In the genomic region with DNA sequence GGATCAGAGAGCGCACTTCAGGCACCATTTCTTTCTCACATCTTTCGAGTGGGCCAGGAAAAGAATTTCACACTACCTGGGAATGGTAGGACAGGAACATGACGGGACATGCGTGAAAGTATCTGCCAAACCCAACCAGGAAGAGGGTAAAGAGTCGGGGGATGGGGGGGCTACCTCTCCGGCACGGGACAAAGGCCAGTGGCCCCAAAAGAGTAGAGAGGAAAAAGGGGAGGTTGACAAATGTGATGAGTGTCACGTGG, we compare ENCODE assay signal across 9 cellular contexts. TPM values are rescaled to one million over a fixed set of nuclear protein-coding genes. Genes with fewer than 3 reads are reported as not detected.
A peak's percentile ranks its signal among the peaks of the same experiment; 100 is the strongest.
DNase-seq lines count a peak whose midpoint lies in the region; ATAC-seq and TF ChIP-seq lines count a peak whose summit lies in the region.
"Had no signal": no experiment of that assay in that cellular context is flagged by ENCODE, and none has a peak within 500 bp of the region (broad histone marks: within the 10 kb centered on the region; RNA-seq: fewer than 3 reads in every experiment).

No MANE protein-coding gene starts in this region.

- intact Hi-C loops in CD14-positive monocyte (cut with micrococcal nuclease) (no loop called here), esophagus squamous epithelium (cut with DNase I) (no loop called here)
- intact Hi-C loops in activated T-helper 2 cell treated with anti-CD3 and anti-CD28 coated beads, Interferon-gamma antibody, Interleukin-2, Interleukin-4, amounts not matched to agents 10 μg/mL and 5 μg/mL and 100 μg/mL, durations not matched to agents 14 hours and 24 hours and 36 hours (cut with micrococcal nuclease) = no loop called here

- H3K27me3 Mint-ChIP-seq in CD14-positive monocyte (ENCODE audit: low read depth in 3 of 3) (peaks cover 48 to 66% (median 54%) of the 10 kb centered on the region in 3 donors), osteocyte (ENCODE audit: unreplicated experiment) (peaks cover 8% of the 10 kb centered on the region)
- H3K27me3 Mint-ChIP-seq in activated T-helper 2 cell treated with anti-CD3 and anti-CD28 coated beads, Interferon-gamma antibody, Interleukin-2, Interleukin-4, amounts not matched to agents 10 μg/mL and 5 μg/mL and 100 μg/mL, durations not matched to agents 14 hours and 24 hours and 36 hours (ENCODE audit: low read depth) = peaks cover 61% of the 10 kb centered on the region

- peak overlapping the region in 3 of 4 donors; percentile 59 to 85 (median 68) for H3K27ac ChIP-seq in esophagus squamous epithelium

- H3K27ac Mint-ChIP-seq in CD14-positive monocyte (peak overlapping the region in 1 of 7 donors; percentile 46), osteocyte (ENCODE audit: unreplicated experiment) (no peak overlapping the region)
- no peak overlapping the region for H3K27ac Mint-ChIP-seq in activated T-helper 2 cell treated with anti-CD3 and anti-CD28 coated beads, Interferon-gamma antibody, Interleukin-2, Interleukin-4, amounts not matched to agents 10 μg/mL and 5 μg/mL and 100 μg/mL, durations not matched to agents 14 hours and 24 hours and 36 hours

- H3K9me3 ChIP-seq in esophagus squamous epithelium = no peaks in the 10 kb centered on the region

- peaks cover 0 to 35% (median 0%) of the 10 kb centered on the region in 4 donors for H3K27me3 ChIP-seq in esophagus squamous epithelium

- peak overlapping the region; percentile 50 for H3K4me3 ChIP-seq in LNCaP clone FGC (ENCODE audit: low read depth, low read length)
- peak overlapping the region in 3 of 4 donors; percentile 40 to 75 (median 58) for H3K4me3 ChIP-seq in esophagus squamous epithelium

- H3K4me3 Mint-ChIP-seq in CD14-positive monocyte (peak overlapping the region; percentile 77 to 84), osteocyte (ENCODE audit: unreplicated experiment) (peak overlapping the region; percentile 74)
- H3K4me3 Mint-ChIP-seq in activated T-helper 2 cell treated with anti-CD3 and anti-CD28 coated beads, Interferon-gamma antibody, Interleukin-2, Interleukin-4, amounts not matched to agents 10 μg/mL and 5 μg/mL and 100 μg/mL, durations not matched to agents 14 hours and 24 hours and 36 hours (ENCODE audit: low read depth) = no peak overlapping the region

- peaks cover 0 to 15% (median 9%) of the 10 kb centered on the region in 7 donors for H3K9me3 Mint-ChIP-seq in CD14-positive monocyte
- no peaks in the 10 kb centered on the region for H3K9me3 Mint-ChIP-seq in osteocyte (ENCODE audit: unreplicated experiment)
- H3K9me3 Mint-ChIP-seq in activated T-helper 2 cell treated with anti-CD3 and anti-CD28 coated beads, Interferon-gamma antibody, Interleukin-2, Interleukin-4, amounts not matched to agents 10 μg/mL and 5 μg/mL and 100 μg/mL, durations not matched to agents 14 hours and 24 hours and 36 hours = no peaks in the 10 kb centered on the region

- 17 to 59% methylated on average over 6 to 8 of the region's 8 CpGs for WGBS in esophagus squamous epithelium, 2 donors

- TF ChIP-seq POLR2A in esophagus squamous epithelium (IDR thresholded peaks at IDR 0.05) = no peak

- H3K4me1 ChIP-seq in esophagus squamous epithelium = peaks cover 4 to 27% (median 7%) of the 10 kb centered on the region in 3 donors

- no peak for TF ChIP-seq CTCF in CD14-positive monocyte (IDR thresholded peaks at IDR 0.05)
- no peak for TF ChIP-seq CTCF in LNCaP clone FGC (IDR thresholded peaks at IDR 0.05; ENCODE audit: control insufficient read depth, extremely low read depth, insufficient read depth)
- TF ChIP-seq CTCF in esophagus squamous epithelium (IDR thresholded peaks at IDR 0.05) = no peak
- TF ChIP-seq CTCF in osteocyte (IDR thresholded peaks at IDR 0.05) = no peak

- H3K36me3 ChIP-seq in esophagus squamous epithelium = no peaks in the 10 kb centered on the region

- DNase-seq in CD14-positive monocyte (ENCODE audit: low spot score) (no peak), LNCaP clone FGC (ENCODE audit: low read depth) (no peak), esophagus squamous epithelium (lab: John Stamatoyannopoulos, UW) (no peak), osteocyte (ENCODE audit: extremely low spot score, unreplicated experiment) (no peak), activated gamma-delta T cell (lab: John Stamatoyannopoulos, UW) (no peak), DMS 273 treated with DMSO at 0.1 percent for 48 hours (lab: John Stamatoyannopoulos, UW) (no peak)
- DNase-seq in activated T-helper 2 cell treated with anti-CD3 and anti-CD28 coated beads, Interferon-gamma antibody, Interleukin-2, Interleukin-4, amounts not matched to agents 10 μg/mL and 5 μg/mL and 100 μg/mL, durations not matched to agents 14 hours and 24 hours and 36 hours (ENCODE audit: low spot score) = no peak
- DNase-seq: activated CD4-positive, alpha-beta T cell treated with anti-CD3 and anti-CD28 coated beads, Interleukin-2, amount 50 U/mL, for 48 hours had no signal

- H3K36me3 Mint-ChIP-seq in CD14-positive monocyte (peaks cover 2 to 11% of the 10 kb centered on the region in 2 donors), osteocyte (ENCODE audit: unreplicated experiment) (no peaks in the 10 kb centered on the region)
- H3K36me3 Mint-ChIP-seq in activated T-helper 2 cell treated with anti-CD3 and anti-CD28 coated beads, Interferon-gamma antibody, Interleukin-2, Interleukin-4, amounts not matched to agents 10 μg/mL and 5 μg/mL and 100 μg/mL, durations not matched to agents 14 hours and 24 hours and 36 hours (ENCODE audit: low read depth) = no peaks in the 10 kb centered on the region

- H3K4me1 Mint-ChIP-seq in CD14-positive monocyte (peaks cover 12% of the 10 kb centered on the region), osteocyte (ENCODE audit: unreplicated experiment) (peaks cover 17% of the 10 kb centered on the region)
- no peaks in the 10 kb centered on the region for H3K4me1 Mint-ChIP-seq in activated T-helper 2 cell treated with anti-CD3 and anti-CD28 coated beads, Interferon-gamma antibody, Interleukin-2, Interleukin-4, amounts not matched to agents 10 μg/mL and 5 μg/mL and 100 μg/mL, durations not matched to agents 14 hours and 24 hours and 36 hours (ENCODE audit: low read depth)

- no peak for ATAC-seq in HG02759 (IDR thresholded peaks at IDR 0.05; ENCODE audit: unreplicated experiment)

RNA-seq across cellular contexts. Expression of a gene that starts 0.8 kb away (rescaled TPM):
- not detected for polyA plus RNA-seq in CD14-positive monocyte
- total RNA-seq in esophagus squamous epithelium (1 to 10 TPM in 3 of 4 donors, under 1 TPM in 1; 0.70 to 6.7 (median 2.8) TPM), osteocyte (6.7 and 12.4 TPM in 2 replicates)
- total RNA-seq in activated T-helper 2 cell treated with anti-CD3 and anti-CD28 coated beads, Interferon-gamma antibody, Interleukin-2, Interleukin-4, amounts not matched to agents 10 μg/mL and 5 μg/mL and 100 μg/mL, durations not matched to agents 14 hours and 24 hours and 36 hours = not detected in 2 replicates

RNA-seq across cellular contexts. Expression of a gene that starts 57.1 kb away (rescaled TPM):
- 10 to 100 TPM; 26.8 to 31.4 TPM for polyA plus RNA-seq in CD14-positive monocyte
- total RNA-seq in esophagus squamous epithelium = 10 to 100 TPM; 15.5 to 40.7 (median 27.4) TPM
- total RNA-seq in osteocyte = 17.9 and 19.2 TPM in 2 replicates
- total RNA-seq in activated T-helper 2 cell treated with anti-CD3 and anti-CD28 coated beads, Interferon-gamma antibody, Interleukin-2, Interleukin-4, amounts not matched to agents 10 μg/mL and 5 μg/mL and 100 μg/mL, durations not matched to agents 14 hours and 24 hours and 36 hours = 20.6 and 22.9 TPM in 2 replicates
